19 cellular contexts compared by ENCODE assay signal in the genomic region with DNA sequence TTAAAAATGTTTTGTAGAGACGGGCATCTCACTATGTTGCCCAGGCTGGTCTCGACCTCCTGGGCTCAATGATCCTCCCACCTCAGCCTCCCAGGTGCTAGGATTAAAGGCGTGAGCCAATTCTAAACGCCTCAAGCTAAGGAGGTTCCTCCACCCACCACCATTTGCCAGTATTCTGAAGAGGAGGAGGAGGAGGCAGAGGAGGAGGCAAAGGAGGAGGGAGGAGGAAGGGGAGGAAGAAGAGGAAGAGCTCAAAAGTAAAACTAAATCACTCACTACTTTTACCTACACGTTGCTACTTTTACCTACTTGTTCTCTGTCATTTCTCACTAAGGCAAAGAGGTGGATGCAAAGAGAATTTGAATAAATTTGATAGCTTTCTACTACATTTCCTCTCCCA.
DNase-seq lines count a peak whose midpoint lies in the region; ATAC-seq, FAIRE-seq and TF ChIP-seq lines count a peak whose summit lies in the region.
"Had no signal": no experiment of that assay in that cellular context is flagged by ENCODE, and none has a peak within 500 bp of the region (broad histone marks: within the 10 kb centered on the region; RNA-seq: fewer than 3 reads in every experiment).

No MANE protein-coding gene starts in this region.

- TF ChIP-seq POLR2A in GM12891 (IDR thresholded peaks at IDR 0.05; ENCODE audit: low read depth, low read length), result no peak

- POLR2A ChIA-PET in WTC11 (lab: Charles Lee), result no interaction called here

- DNase-seq in GM12891 (ENCODE audit: insufficient read length, low spot score) (no peak), GM19239 (ENCODE audit: insufficient read length, low spot score) (no peak), WTC11 (ENCODE audit: low spot score) (no peak), NCI-H146 treated with DMSO at 0.1 percent for 48 hours (lab: John Stamatoyannopoulos, UW; ENCODE audit: unreplicated experiment) (no peak)
- DNase-seq in activated CD4-positive, alpha-beta T cell treated with anti-CD3 and anti-CD28 coated beads, Interleukin-2, amount 50 U/mL, for 1 hour, result no peak
- no peak for DNase-seq in activated naive CD4-positive, alpha-beta T cell treated with anti-CD3 and anti-CD28 coated beads, Interleukin-2, amount 10 ng/mL, durations not matched to agents 7 days and 5 days
- DNase-seq: Caco-2; CD4-positive, CD25-positive, alpha-beta regulatory T cell; CD8-positive, alpha-beta T cell; DMS153; DND-41; GF-D8; H9; HFFc6 had no signal

- no peaks in the 10 kb centered on the region for H3K36me3 Mint-ChIP-seq in WTC11
- H3K36me3 Mint-ChIP-seq in stimulated activated memory B cell treated with anti-CD40 and anti-IgM and Interleukin-4, amounts not matched to agents 10 μg/mL and 1 μg/mL and 100 μg/mL, for 72 hours, result no peaks in the 10 kb centered on the region
- no peaks in the 10 kb centered on the region for H3K36me3 Mint-ChIP-seq in activated naive CD4-positive, alpha-beta T cell treated with anti-CD3 and anti-CD28 coated beads, Interleukin-2, amount 10 ng/mL, durations not matched to agents 7 days and 5 days
- H3K36me3 Mint-ChIP-seq: CD4-positive, CD25-positive, alpha-beta regulatory T cell; CD8-positive, alpha-beta T cell had no signal

- peaks cover 5% of the 10 kb centered on the region for H3K4me1 Mint-ChIP-seq in WTC11
- peaks cover 48% of the 10 kb centered on the region for H3K4me1 Mint-ChIP-seq in stimulated activated memory B cell treated with anti-CD40 and anti-IgM and Interleukin-4, amounts not matched to agents 10 μg/mL and 1 μg/mL and 100 μg/mL, for 72 hours
- H3K4me1 Mint-ChIP-seq in activated naive CD4-positive, alpha-beta T cell treated with anti-CD3 and anti-CD28 coated beads, Interleukin-2, amount 10 ng/mL, durations not matched to agents 7 days and 5 days, result no peaks in the 10 kb centered on the region

- CTCF ChIA-PET in WTC11 (lab: Charles Lee), result no interaction called here
- CTCF ChIA-PET in activated naive CD4-positive, alpha-beta T cell treated with anti-CD3 and anti-CD28 coated beads, Interleukin-2, amount 10 ng/mL, durations not matched to agents 7 days and 5 days (lab: Charles Lee), result no interaction called here

- H3K27ac Mint-ChIP-seq in WTC11, result no peak overlapping the region
- peak overlapping the region; percentile 17 for H3K27ac Mint-ChIP-seq in stimulated activated memory B cell treated with anti-CD40 and anti-IgM and Interleukin-4, amounts not matched to agents 10 μg/mL and 1 μg/mL and 100 μg/mL, for 72 hours
- H3K27ac Mint-ChIP-seq in activated naive CD4-positive, alpha-beta T cell treated with anti-CD3 and anti-CD28 coated beads, Interleukin-2, amount 10 ng/mL, durations not matched to agents 7 days and 5 days, result no peak overlapping the region
- H3K27ac Mint-ChIP-seq: B cell; CD4-positive, CD25-positive, alpha-beta regulatory T cell; CD8-positive, alpha-beta T cell; GM23338; H9; HFFc6 had no signal

- no peaks in the 10 kb centered on the region for H3K9me3 Mint-ChIP-seq in WTC11
- no peaks in the 10 kb centered on the region for H3K9me3 Mint-ChIP-seq in stimulated activated memory B cell treated with anti-CD40 and anti-IgM and Interleukin-4, amounts not matched to agents 10 μg/mL and 1 μg/mL and 100 μg/mL, for 72 hours
- H3K9me3 Mint-ChIP-seq in activated naive CD4-positive, alpha-beta T cell treated with anti-CD3 and anti-CD28 coated beads, Interleukin-2, amount 10 ng/mL, durations not matched to agents 7 days and 5 days, result no peaks in the 10 kb centered on the region
- H3K9me3 Mint-ChIP-seq: CD4-positive, CD25-positive, alpha-beta regulatory T cell; CD8-positive, alpha-beta T cell; HFFc6 had no signal

- no peak overlapping the region for H3K4me3 Mint-ChIP-seq in WTC11
- H3K4me3 Mint-ChIP-seq in stimulated activated memory B cell treated with anti-CD40 and anti-IgM and Interleukin-4, amounts not matched to agents 10 μg/mL and 1 μg/mL and 100 μg/mL, for 72 hours, result no peak overlapping the region
- H3K4me3 Mint-ChIP-seq in activated naive CD4-positive, alpha-beta T cell treated with anti-CD3 and anti-CD28 coated beads, Interleukin-2, amount 10 ng/mL, durations not matched to agents 7 days and 5 days, result no peak overlapping the region
- H3K4me3 Mint-ChIP-seq: B cell; CD4-positive, CD25-positive, alpha-beta regulatory T cell; CD8-positive, alpha-beta T cell; GM23338; H9; HFFc6 had no signal

- ATAC-seq in WTC11, result no peak
- no peak for ATAC-seq in stimulated activated memory B cell treated with anti-CD40 and anti-IgM and Interleukin-4, amounts not matched to agents 10 μg/mL and 1 μg/mL and 100 μg/mL, for 72 hours
- ATAC-seq: CD8-positive, alpha-beta T cell; GM23338; HCT116 had no signal

- TF ChIP-seq CTCF in WTC11 (IDR thresholded peaks at IDR 0.05), result no peak

- FAIRE-seq in GM12891 (lab: Jason Lieb, UNC) (peak; percentile 62), GM19239 (lab: Jason Lieb, UNC) (peak; percentile 55)
- FAIRE-seq: GM12892 had no signal

- no peaks in the 10 kb centered on the region for H3K27me3 Mint-ChIP-seq in WTC11 (ENCODE audit: low read depth)
- no peaks in the 10 kb centered on the region for H3K27me3 Mint-ChIP-seq in stimulated activated memory B cell treated with anti-CD40 and anti-IgM and Interleukin-4, amounts not matched to agents 10 μg/mL and 1 μg/mL and 100 μg/mL, for 72 hours
- peaks cover 8% of the 10 kb centered on the region for H3K27me3 Mint-ChIP-seq in activated naive CD4-positive, alpha-beta T cell treated with anti-CD3 and anti-CD28 coated beads, Interleukin-2, amount 10 ng/mL, durations not matched to agents 7 days and 5 days
- H3K27me3 Mint-ChIP-seq: B cell had no signal

TF ChIP-seq in GM12891, 5 proteins besides CTCF, POLR2A, EP300 and RAD21:
- TF ChIP-seq SPI1 (IDR thresholded peaks at IDR 0.05; ENCODE audit: low read depth, low read length) (no peak), TAF1 (IDR thresholded peaks at IDR 0.05; ENCODE audit: low read depth, low read length) (no peak), PAX5 (IDR thresholded peaks at IDR 0.05; ENCODE audit: insufficient read depth, low read length, severe bottlenecking) (no peak), POLR2AphosphoS5 (IDR thresholded peaks at IDR 0.05; ENCODE audit: low read depth, low read length) (no peak), POU2F2 (IDR thresholded peaks at IDR 0.05; ENCODE audit: low read depth, low read length) (no peak)

TF ChIP-seq in WTC11, 78 proteins besides CTCF, POLR2A, EP300 and RAD21:
- TF ChIP-seq ZNF121 (CRISPR knock-in tag; IDR thresholded peaks at IDR 0.05), result no peak
- TF ChIP-seq ZNF263 (CRISPR knock-in tag; IDR thresholded peaks at IDR 0.05; ENCODE audit: low read depth), result peak; percentile 33; the same call in 1 of the 2 replicates
- no peak for TF ChIP-seq EMX1 (CRISPR knock-in tag; IDR thresholded peaks at IDR 0.05)
TF ChIP-seq in WTC11: peak in this region for 1.
